In genomic region chr10:45495438-45496152, GRCh38 we compare ENCODE assay signal across 15 cellular contexts.
DNase-seq lines count a peak whose midpoint lies in the region; ATAC-seq, FAIRE-seq and TF ChIP-seq lines count a peak whose summit lies in the region.
"Had no signal": no experiment of that assay in that cellular context is flagged by ENCODE, and none has a peak within 500 bp of the region (broad histone marks: within the 10 kb centered on the region; RNA-seq: fewer than 3 reads in every experiment).

No MANE protein-coding gene starts in this region.

- H3K4me3 Mint-ChIP-seq in activated CD8-positive, alpha-beta memory T cell treated with anti-CD3 and anti-CD28 coated beads, Interleukin-2, amount 10 ng/mL, durations not matched to agents 7 days and 5 days = no peak overlapping the region
- H3K4me3 Mint-ChIP-seq in endodermal cell = no peak overlapping the region
- H3K4me3 Mint-ChIP-seq: activated B cell treated with CpG ODN at 0.5 μM for 24 hours had no signal

- H3K4me2 ChIP-seq in OCI-LY7 (ENCODE audit: low read length) = no peak overlapping the region
- no peak overlapping the region for H3K4me2 ChIP-seq in hepatocyte

- no peak overlapping the region for H2AFZ ChIP-seq in OCI-LY7 (ENCODE audit: low read length)
- no peak overlapping the region for H2AFZ ChIP-seq in hepatocyte

- no TSS peak for BruUV-seq in OCI-LY7 (replicated peaks; lab: Mats Ljungman, UMichigan)

- no peaks in the 10 kb centered on the region for H3K27me3 ChIP-seq in endodermal cell (ENCODE audit: control insufficient read depth, insufficient read depth, low read length, poor library complexity, severe bottlenecking)
- H3K27me3 ChIP-seq in small intestine (ENCODE audit: control insufficient read depth in 2 of 2, insufficient read depth in 2 of 2, low read length in 2 of 2) = no peaks in the 10 kb centered on the region
- H3K27me3 ChIP-seq in hepatocyte = no peaks in the 10 kb centered on the region
- H3K27me3 ChIP-seq: SJCRH30, thyroid gland had no signal

- H3K79me2 ChIP-seq in OCI-LY7 (ENCODE audit: insufficient read depth, low read depth, low read length) (no peaks in the 10 kb centered on the region), hepatocyte (peaks cover 7% of the 10 kb centered on the region)

- no peak overlapping the region for H3K4me3 ChIP-seq in OCI-LY7 (ENCODE audit: low read depth, low read length, poor library complexity, severe bottlenecking)
- H3K4me3 ChIP-seq in endodermal cell (ENCODE audit: low read length) = peak overlapping the region; percentile 56
- H3K4me3 ChIP-seq in small intestine (ENCODE audit: low read depth in 1 of 2, low read length in 2 of 2) = no peak overlapping the region
- H3K4me3 ChIP-seq in hepatocyte = no peak overlapping the region
- H3K4me3 ChIP-seq: SJCRH30, thyroid gland had no signal

- H3K4me1 Mint-ChIP-seq in activated CD8-positive, alpha-beta memory T cell treated with anti-CD3 and anti-CD28 coated beads, Interleukin-2, amount 10 ng/mL, durations not matched to agents 7 days and 5 days = peaks cover 13% of the 10 kb centered on the region
- H3K4me1 Mint-ChIP-seq in endodermal cell = peaks cover 11% of the 10 kb centered on the region

- no peak for FAIRE-seq in small intestine (lab: Jason Lieb, UNC)

- TF ChIP-seq CTCF in OCI-LY7 (conservative IDR thresholded peaks at IDR 0.05; ENCODE audit: low read length) (no peak), endodermal cell (conservative IDR thresholded peaks at IDR 0.05) (no peak), hepatocyte (IDR thresholded peaks at IDR 0.05; ENCODE audit: poor library complexity) (no peak)

- peaks cover 35% of the 10 kb centered on the region for H3K36me3 Mint-ChIP-seq in activated CD8-positive, alpha-beta memory T cell treated with anti-CD3 and anti-CD28 coated beads, Interleukin-2, amount 10 ng/mL, durations not matched to agents 7 days and 5 days
- peaks cover 9% of the 10 kb centered on the region for H3K36me3 Mint-ChIP-seq in endodermal cell (ENCODE audit: low read depth)

- H3K9me3 Mint-ChIP-seq in activated CD8-positive, alpha-beta memory T cell treated with anti-CD3 and anti-CD28 coated beads, Interleukin-2, amount 10 ng/mL, durations not matched to agents 7 days and 5 days (ENCODE audit: low read depth) = peaks cover 22% of the 10 kb centered on the region
- peaks cover 25% of the 10 kb centered on the region for H3K9me3 Mint-ChIP-seq in endodermal cell

- ATAC-seq in activated CD8-positive, alpha-beta memory T cell treated with anti-CD3 and anti-CD28 coated beads, Interleukin-2, amount 10 ng/mL, durations not matched to agents 7 days and 5 days = no peak

- H3K27ac ChIP-seq in OCI-LY7 (ENCODE audit: low read depth, low read length, poor library complexity, severe bottlenecking) (no peak overlapping the region), endodermal cell (ENCODE audit: low read depth, low read length) (no peak overlapping the region), small intestine (ENCODE audit: low read depth in 1 of 2, low read length in 1 of 2) (no peak overlapping the region), hepatocyte (no peak overlapping the region)
- H3K27ac ChIP-seq: SJCRH30, thyroid gland had no signal

- peaks cover 5% of the 10 kb centered on the region; the same call in 1 of the 2 replicates for H3K9me3 ChIP-seq in OCI-LY7 (ENCODE audit: low read length)
- peaks cover 24% of the 10 kb centered on the region for H3K9me3 ChIP-seq in endodermal cell (ENCODE audit: control insufficient read depth, low read length)
- no peaks in the 10 kb centered on the region for H3K9me3 ChIP-seq in small intestine (ENCODE audit: control insufficient read depth, low read depth)
- H3K9me3 ChIP-seq in hepatocyte (ENCODE audit: low read depth) = no peaks in the 10 kb centered on the region
- H3K9me3 ChIP-seq: SJCRH30, thyroid gland had no signal

- no peak for DNase-seq in activated CD8-positive, alpha-beta memory T cell treated with anti-CD3 and anti-CD28 coated beads, Interleukin-2, amount 10 ng/mL, durations not matched to agents 7 days and 5 days
- DNase-seq in activated CD8-positive, alpha-beta memory T cell treated with anti-CD3 and anti-CD28 coated beads, Interleukin-2, amount 50 U/mL, for 4 hours = no peak
- DNase-seq in OCI-LY7 (ENCODE audit: low spot score) (peak; percentile 8), endodermal cell (no peak), small intestine (peak; percentile 19), DMS79 treated with DMSO at 0.1 percent for 48 hours (lab: John Stamatoyannopoulos, UW) (no peak), hepatocyte (ENCODE audit: low spot score) (no peak)
- no peak for DNase-seq in stimulated activated CD4-positive, alpha-beta T cell treated with anti-CD3 and anti-CD28 coated beads, Interleukin-4, amount 100 ng/mL, for 1 hour
- DNase-seq: activated B cell treated with CpG ODN at 0.5 μM for 24 hours; activated T-cell treated with anti-CD3 and anti-CD28 coated beads, Interleukin-2, amount 50 U/mL, for 1 hour; Calu3; NCI-H187; NCI-H82; thyroid gland had no signal

- no peaks in the 10 kb centered on the region for H3K27me3 Mint-ChIP-seq in activated CD8-positive, alpha-beta memory T cell treated with anti-CD3 and anti-CD28 coated beads, Interleukin-2, amount 10 ng/mL, durations not matched to agents 7 days and 5 days
- no peaks in the 10 kb centered on the region for H3K27me3 Mint-ChIP-seq in endodermal cell (ENCODE audit: insufficient read depth)
- H3K27me3 Mint-ChIP-seq: activated B cell treated with CpG ODN at 0.5 μM for 24 hours had no signal

- H3K9ac ChIP-seq in endodermal cell (ENCODE audit: extremely low read depth, low read length, poor library complexity, severe bottlenecking) = no peak overlapping the region

- H3K4me1 ChIP-seq in OCI-LY7 (ENCODE audit: insufficient read depth, low read length, poor library complexity, severe bottlenecking) = no peaks in the 10 kb centered on the region
- no peaks in the 10 kb centered on the region for H3K4me1 ChIP-seq in endodermal cell (ENCODE audit: control insufficient read depth, insufficient read depth, low read length)
- H3K4me1 ChIP-seq in small intestine (ENCODE audit: control insufficient read depth in 2 of 2, insufficient read depth in 1 of 2, low read depth in 1 of 2, low read length in 1 of 2) = no peaks in the 10 kb centered on the region
- H3K4me1 ChIP-seq in hepatocyte (ENCODE audit: insufficient read depth) = no peaks in the 10 kb centered on the region
- H3K4me1 ChIP-seq: SJCRH30, thyroid gland had no signal

- no peaks in the 10 kb centered on the region for H4K20me1 ChIP-seq in OCI-LY7 (ENCODE audit: insufficient read depth, low read length)
- no peaks in the 10 kb centered on the region for H4K20me1 ChIP-seq in hepatocyte (ENCODE audit: insufficient read depth, poor library complexity, severe bottlenecking)

- peak overlapping the region; percentile 69 for H3K27ac Mint-ChIP-seq in activated CD8-positive, alpha-beta memory T cell treated with anti-CD3 and anti-CD28 coated beads, Interleukin-2, amount 10 ng/mL, durations not matched to agents 7 days and 5 days
- no peak overlapping the region for H3K27ac Mint-ChIP-seq in endodermal cell
- H3K27ac Mint-ChIP-seq: activated B cell treated with CpG ODN at 0.5 μM for 24 hours had no signal

- CTCF ChIA-PET in activated CD8-positive, alpha-beta memory T cell treated with anti-CD3 and anti-CD28 coated beads, Interleukin-2, amount 10 ng/mL, durations not matched to agents 7 days and 5 days (lab: Charles Lee) = no interaction called here
- CTCF ChIA-PET in OCI-LY7 (lab: Charles Lee; ENCODE audit: unreplicated experiment) = no interaction called here

- intact Hi-C loops in OCI-LY7 (cut with micrococcal nuclease; ENCODE audit: unreplicated experiment) = no loop called here

- H3K9me2 ChIP-seq in OCI-LY7 (ENCODE audit: insufficient read depth, low read length) (no peaks in the 10 kb centered on the region), hepatocyte (replicated peaks; ENCODE audit: insufficient read depth) (no peaks in the 10 kb centered on the region)

- H3K36me3 ChIP-seq in OCI-LY7 (ENCODE audit: insufficient read depth, low read length) (no peaks in the 10 kb centered on the region), endodermal cell (ENCODE audit: control insufficient read depth, insufficient read depth, low read length) (no peaks in the 10 kb centered on the region), small intestine (ENCODE audit: control insufficient read depth in 2 of 2, insufficient read depth in 2 of 2, low read length in 2 of 2) (no peaks in the 10 kb centered on the region), hepatocyte (replicated peaks; ENCODE audit: insufficient read depth, low read depth) (no peaks in the 10 kb centered on the region)
- H3K36me3 ChIP-seq: SJCRH30, thyroid gland had no signal

- POLR2A ChIA-PET in OCI-LY7 (lab: Charles Lee) = no interaction called here

- WGBS in endodermal cell (ENCODE audit: insufficient coverage in 1 of 2, insufficient read length in 1 of 2), 2 experiments = 94% methylated on average over 2 of the region's 2 CpGs; no CpG with 5 or more reads in 1 of the 2 experiments
- 26 to 53% (median 34%) methylated on average over 2 of the region's 2 CpGs for WGBS in small intestine, 3 donors
- 51% methylated on average over 2 of the region's 2 CpGs for WGBS in hepatocyte (ENCODE audit: low lambda C conversion rate, missing lambda C conversion rate)

Comparison
In these comparisons a context has a peak if more than half of its experiments do, and no peak if none do; other contexts are left out.
1. DNase-seq: peak in OCI-LY7 (single experiment) and small intestine (single experiment); none in activated CD8-positive, alpha-beta memory T cell treated with anti-CD3 and anti-CD28 coated beads, Interleukin-2, amount 10 ng/mL, durations not matched to agents 7 days and 5 days (single experiment), activated CD8-positive, alpha-beta memory T cell treated with anti-CD3 and anti-CD28 coated beads, Interleukin-2, amount 50 U/mL, for 4 hours (single experiment), endodermal cell (single experiment), DMS79 treated with DMSO at 0.1 percent for 48 hours (single experiment), stimulated activated CD4-positive, alpha-beta T cell treated with anti-CD3 and anti-CD28 coated beads, Interleukin-4, amount 100 ng/mL, for 1 hour (single experiment) and hepatocyte (single experiment).